ENCODE assay signal across 9 cellular contexts in genomic region chr5:93584531-93585053, GRCh38. TPM values are rescaled to one million over a fixed set of nuclear protein-coding genes. Genes with fewer than 3 reads are reported as not detected.
DNase-seq lines count a peak whose midpoint lies in the region; TF ChIP-seq lines count a peak whose summit lies in the region.
"Had no signal": no experiment of that assay in that cellular context is flagged by ENCODE, and none has a peak within 500 bp of the region (broad histone marks: within the 10 kb centered on the region; RNA-seq: fewer than 3 reads in every experiment).

No MANE protein-coding gene starts in this region.

- H3K4me3 ChIP-seq in OCI-LY1 (ENCODE audit: low read depth, low read length, poor library complexity, severe bottlenecking) (peak overlapping the region; percentile 55), fibroblast of the aortic adventitia (ENCODE audit: low read depth, low read length) (peak overlapping the region; percentile 89), skeletal muscle tissue (ENCODE audit: low read length in 3 of 3) (peak overlapping the region in 2 of 3 donors; percentile 49 to 69)

- TF ChIP-seq CTCF in OCI-LY1 (IDR thresholded peaks at IDR 0.05; ENCODE audit: low read length) (no peak), fibroblast of the aortic adventitia (IDR thresholded peaks at IDR 0.05; ENCODE audit: insufficient read depth, low read length) (no peak)

- H3K36me3 ChIP-seq in OCI-LY1 (ENCODE audit: insufficient read depth, low read length) (no peaks in the 10 kb centered on the region; the same call in 1 of the 2 replicates), skeletal muscle tissue (ENCODE audit: control insufficient read depth in 3 of 3, insufficient read depth in 3 of 3, low read length in 3 of 3) (no peaks in the 10 kb centered on the region)

- H3F3A ChIP-seq in OCI-LY1 (ENCODE audit: insufficient read depth, low read length): no peaks in the 10 kb centered on the region

- no peaks in the 10 kb centered on the region for H3K79me2 ChIP-seq in OCI-LY1 (ENCODE audit: insufficient read depth, low read length)

- no peak overlapping the region for H3K4me2 ChIP-seq in OCI-LY1 (ENCODE audit: low read length)

- H3K27me3 ChIP-seq in OCI-LY1 (ENCODE audit: insufficient read depth, low read length): no peaks in the 10 kb centered on the region
- H3K27me3 ChIP-seq in skeletal muscle tissue (ENCODE audit: control insufficient read depth in 3 of 3, insufficient read depth in 3 of 3, low read length in 3 of 3): peaks cover 23 to 72% (median 57%) of the 10 kb centered on the region in 3 donors

- no peak overlapping the region for H3K9ac ChIP-seq in OCI-LY1 (ENCODE audit: low read length)
- peak overlapping the region in 1 of 3 donors; percentile 25 for H3K9ac ChIP-seq in skeletal muscle tissue (ENCODE audit: low read depth in 1 of 3, low read length in 3 of 3)

- H3K9me3 ChIP-seq in OCI-LY1 (ENCODE audit: low read length): no peaks in the 10 kb centered on the region
- peaks cover 0 to 2% (median 0%) of the 10 kb centered on the region in 3 donors for H3K9me3 ChIP-seq in skeletal muscle tissue (ENCODE audit: control insufficient read depth in 3 of 3, low read length in 3 of 3)

- H3K4me1 ChIP-seq in OCI-LY1 (ENCODE audit: insufficient read depth, low read length, severe bottlenecking) (peaks cover 47% of the 10 kb centered on the region), skeletal muscle tissue (ENCODE audit: control insufficient read depth in 3 of 3, insufficient read depth in 3 of 3, low read length in 3 of 3) (peaks cover 20 to 21% (median 21%) of the 10 kb centered on the region in 3 donors)

- H3K27ac ChIP-seq in OCI-LY1 (ENCODE audit: low read depth, low read length, poor library complexity, severe bottlenecking) (no peak overlapping the region), skeletal muscle tissue (ENCODE audit: low read depth, low read length) (no peak overlapping the region)

- peak; percentile 60 for DNase-seq in NCI-H146 (lab: John Stamatoyannopoulos, UW)
- no peak for DNase-seq in NCI-H146 treated with DMSO at 0.1 percent for 48 hours (lab: John Stamatoyannopoulos, UW; ENCODE audit: unreplicated experiment)
- no peak for DNase-seq in fibroblast of the aortic adventitia (ENCODE audit: low read depth)
- DNase-seq in OCI-M1 (lab: John Stamatoyannopoulos, UW): no peak
- no peak for DNase-seq in GOT3 (lab: John Stamatoyannopoulos, UW)
- DNase-seq in hippocampal formation (lab: John Stamatoyannopoulos, UW): no peak

- no peaks in the 10 kb centered on the region for H3K9me2 ChIP-seq in OCI-LY1 (ENCODE audit: low read depth, low read length)

- no peak overlapping the region for H2AFZ ChIP-seq in OCI-LY1 (ENCODE audit: low read length)

- no peaks in the 10 kb centered on the region for H4K20me1 ChIP-seq in OCI-LY1 (ENCODE audit: insufficient read depth, low read length)

RNA-seq across cellular contexts. Expression of gene NR2F1, which starts 1.6 kb away (rescaled TPM):
- 8.0 and 20.5 TPM in 2 replicates for total RNA-seq in fibroblast of the aortic adventitia (ENCODE audit: low replicate concordance)
- 4.2 TPM for total RNA-seq in skeletal muscle tissue
- total RNA-seq: CD4-positive, CD25-positive, alpha-beta regulatory T cell had no signal

RNA-seq across cellular contexts. Expression of gene NR2F1-AS1, which starts 3.6 kb away (rescaled TPM):
- total RNA-seq in fibroblast of the aortic adventitia (ENCODE audit: low replicate concordance): 11.8 and 23.7 TPM in 2 replicates
- 5.2 TPM for total RNA-seq in skeletal muscle tissue
- total RNA-seq: CD4-positive, CD25-positive, alpha-beta regulatory T cell had no signal
